ENCODE assay signal across 21 cellular contexts in genomic region chr11:10902756-10903155, GRCh38. TPM values are rescaled to one million over a fixed set of nuclear protein-coding genes. Genes with fewer than 3 reads are reported as not detected.
DNase-seq lines count a peak whose midpoint lies in the region; ATAC-seq, FAIRE-seq and TF ChIP-seq lines count a peak whose summit lies in the region.
"Had no signal": no experiment of that assay in that cellular context is flagged by ENCODE, and none has a peak within 500 bp of the region (broad histone marks: within the 10 kb centered on the region; RNA-seq: fewer than 3 reads in every experiment).

No MANE protein-coding gene starts in this region.

- ATAC-seq in HG03342 (IDR thresholded peaks at IDR 0.05; ENCODE audit: unreplicated experiment) (no peak), HG03442 (IDR thresholded peaks at IDR 0.05; ENCODE audit: unreplicated experiment) (no peak), GM21717 (IDR thresholded peaks at IDR 0.05; ENCODE audit: unreplicated experiment) (no peak)
- ATAC-seq: naive thymus-derived CD4-positive, alpha-beta T cell had no signal

- H3K9me3 ChIP-seq in mammary epithelial cell (replicated peaks; ENCODE audit: insufficient read depth, low read length) (no peaks in the 10 kb centered on the region), prostate gland (no peaks in the 10 kb centered on the region)
- H3K9me3 ChIP-seq: ovary had no signal

- no peak for TF ChIP-seq POLR2A in prostate gland (IDR thresholded peaks at IDR 0.05)

- FAIRE-seq in bronchial epithelial cell (lab: Jason Lieb, UNC), result no peak
- FAIRE-seq: A204.1, GM19239, islet of Langerhans had no signal

- H3K9me3 Mint-ChIP-seq in MCF 10A (ENCODE audit: unreplicated experiment), result no peaks in the 10 kb centered on the region
- H3K9me3 Mint-ChIP-seq: naive thymus-derived CD4-positive, alpha-beta T cell; T-helper 2 cell treated with Interferon-gamma antibody and Interleukin-4, amounts not matched to agents 5 μg/mL and 100 μg/mL, for 36 hours had no signal

- intact Hi-C loops in MCF 10A (cut with micrococcal nuclease), result no loop called here
- intact Hi-C loops in mammary epithelial cell (cut with micrococcal nuclease), result no loop called here
- intact Hi-C loops in prostate gland (cut with DNase I), result no loop called here

- H3K36me3 ChIP-seq in mammary epithelial cell (ENCODE audit: insufficient read depth, low read length) (no peaks in the 10 kb centered on the region), bronchial epithelial cell (ENCODE audit: control insufficient read depth, insufficient read depth, low read length) (no peaks in the 10 kb centered on the region), prostate gland (no peaks in the 10 kb centered on the region)
- H3K36me3 ChIP-seq: ovary had no signal

- in situ Hi-C loops in mammary epithelial cell (cut with MboI; ENCODE audit: low sequenced_read_pairs in 2 of 2), result no loop called here

- POLR2A ChIA-PET in MCF 10A (lab: Yijun Ruan, JAX), result interaction anchor here (0.7 to 12.8 kb wide), 8 partner anchors 9 to 156 kb away, joined by 3 to 326 read pairs (median 4); partner anchors contain the start of gene ZBED5

- H3K36me3 Mint-ChIP-seq in MCF 10A (ENCODE audit: insufficient read depth, unreplicated experiment), result peaks cover 7% of the 10 kb centered on the region
- H3K36me3 Mint-ChIP-seq: activated naive CD8-positive, alpha-beta T cell; naive thymus-derived CD4-positive, alpha-beta T cell had no signal

- BruUV-seq in MCF 10A (replicated peaks; lab: Mats Ljungman, UMichigan) (no TSS peak), mammary epithelial cell (replicated peaks; lab: Mats Ljungman, UMichigan) (no TSS peak)

- no peak for TF ChIP-seq CTCF in MCF 10A (IDR thresholded peaks at IDR 0.05; ENCODE audit: unreplicated experiment)
- no peak for TF ChIP-seq CTCF in mammary epithelial cell (conservative IDR thresholded peaks at IDR 0.05 in 1 of 2, IDR thresholded peaks at IDR 0.05 in 1 of 2; ENCODE audit: extremely low read depth in 1 of 2, insufficient read depth in 1 of 2, low read depth in 1 of 2, low read length in 2 of 2)
- no peak for TF ChIP-seq CTCF in bronchial epithelial cell (IDR thresholded peaks at IDR 0.05; ENCODE audit: insufficient read depth, low read length, severe bottlenecking)
- no peak for TF ChIP-seq CTCF in prostate gland (IDR thresholded peaks at IDR 0.05)

- H3K4me3 ChIP-seq in mammary epithelial cell (replicated peaks in 1 of 3; ENCODE audit: insufficient read depth in 1 of 3, low read depth in 2 of 3, low read length in 3 of 3) (no peak overlapping the region), bronchial epithelial cell (ENCODE audit: low read depth, low read length) (no peak overlapping the region), prostate gland (no peak overlapping the region)
- H3K4me3 ChIP-seq: ovary had no signal

- H3K4me1 Mint-ChIP-seq in MCF 10A (ENCODE audit: insufficient read depth, unreplicated experiment), result peaks cover 52% of the 10 kb centered on the region

- no peak overlapping the region for H2AFZ ChIP-seq in mammary epithelial cell (ENCODE audit: low read depth, low read length)

- H3K4me2 ChIP-seq in mammary epithelial cell (ENCODE audit: insufficient read depth, low read depth, low read length), result no peak overlapping the region

- H3K27ac Mint-ChIP-seq in MCF 10A (ENCODE audit: low read depth, unreplicated experiment), result peak overlapping the region; percentile 8
- H3K27ac Mint-ChIP-seq: activated naive CD8-positive, alpha-beta T cell; T-helper 2 cell treated with Interferon-gamma antibody and Interleukin-4, amounts not matched to agents 5 μg/mL and 100 μg/mL, for 36 hours had no signal

- H3K27ac ChIP-seq in mammary epithelial cell (ENCODE audit: insufficient read depth, low read depth, low read length), result no peak overlapping the region
- H3K27ac ChIP-seq in prostate gland, result peak overlapping the region; percentile 28 to 50
- H3K27ac ChIP-seq: ovary had no signal

- dilution Hi-C loops in mammary epithelial cell (cut with HindIII; ENCODE audit: low sequenced_read_pairs), result no loop called here

- H3K27me3 ChIP-seq in mammary epithelial cell (ENCODE audit: insufficient read depth, low read length) (no peaks in the 10 kb centered on the region), bronchial epithelial cell (ENCODE audit: control insufficient read depth, insufficient read depth, low read length) (no peaks in the 10 kb centered on the region), prostate gland (replicated peaks; ENCODE audit: insufficient read depth) (no peaks in the 10 kb centered on the region)
- H3K27me3 ChIP-seq: ovary had no signal

- H4K20me1 ChIP-seq in mammary epithelial cell (ENCODE audit: insufficient read depth, low read length), result no peaks in the 10 kb centered on the region

- H3K79me2 ChIP-seq in mammary epithelial cell (ENCODE audit: insufficient read depth, low read length), result peaks cover 11% of the 10 kb centered on the region

- CTCF ChIA-PET in MCF 10A (lab: Yijun Ruan, JAX) (interaction anchor here (0.6 to 1.1 kb wide), 5 partner anchors 19 to 1185 kb away, joined by 3 to 5 read pairs (median 4); no protein-coding TSS in a partner anchor), mammary epithelial cell (lab: Charles Lee; ENCODE audit: low non-redundant PET) (interaction anchor here (0.5 kb wide), 1 partner anchor 110 kb away, joined by 3 read pairs; no protein-coding TSS in a partner anchor)

- H3K4me3 Mint-ChIP-seq in MCF 10A (ENCODE audit: unreplicated experiment), result no peak overlapping the region
- H3K4me3 Mint-ChIP-seq: activated naive CD8-positive, alpha-beta T cell; naive thymus-derived CD4-positive, alpha-beta T cell; T-helper 2 cell treated with Interferon-gamma antibody and Interleukin-4, amounts not matched to agents 5 μg/mL and 100 μg/mL, for 36 hours had no signal

- no peak overlapping the region for H3K9ac ChIP-seq in mammary epithelial cell (ENCODE audit: insufficient read depth, low read length)

- DNase-seq in MCF 10A (ENCODE audit: unreplicated experiment), result no peak
- no peak for DNase-seq in mammary epithelial cell
- peak; percentile 69 for DNase-seq in bronchial epithelial cell (ENCODE audit: low read depth)
- no peak for DNase-seq in prostate gland (ENCODE audit: low spot score)
- DNase-seq in NCI-H2107 (lab: John Stamatoyannopoulos, UW), result no peak
- DNase-seq: activated CD4-positive, alpha-beta T cell treated with anti-CD3 and anti-CD28 coated beads for 1 hour; H7; Karpas-422; naive thymus-derived CD4-positive, alpha-beta T cell; NCI-H526 treated with DMSO at 0.1 percent for 48 hours; ovary; stimulated activated CD4-positive, alpha-beta T cell treated with anti-CD3 and anti-CD28 coated beads, Interleukin-2, amount 100 ng/mL, for 24 hours; stimulated activated naive CD4-positive, alpha-beta T cell treated with Interleukin-2 at 50 U/mL for 16 hours had no signal

- H3K4me1 ChIP-seq in mammary epithelial cell (ENCODE audit: insufficient read depth, low read length), result peaks cover 45% of the 10 kb centered on the region
- peaks cover 20% of the 10 kb centered on the region for H3K4me1 ChIP-seq in prostate gland (replicated peaks)

- WGBS in mammary epithelial cell (ENCODE audit: low coverage, missing lambda C conversion rate), result 76% methylated on average over 8 of the region's 8 CpGs
- 43% methylated on average over 8 of the region's 8 CpGs for WGBS in prostate gland

- no peaks in the 10 kb centered on the region for H3K27me3 Mint-ChIP-seq in MCF 10A (ENCODE audit: insufficient read depth, unreplicated experiment)
- H3K27me3 Mint-ChIP-seq: activated naive CD8-positive, alpha-beta T cell had no signal

RNA-seq across cellular contexts. Expression of gene ZBED5, which starts 44.9 kb away (rescaled TPM):
- total RNA-seq in MCF 10A (2022), result 38.9 and 53.3 TPM in 2 replicates
- 10 to 100 TPM; 27.8 to 29.4 TPM for total RNA-seq in mammary epithelial cell
- 32.5 TPM for polyA plus RNA-seq in mammary epithelial cell
- polyA minus RNA-seq in mammary epithelial cell, result 204 TPM
- 19.5 and 32.9 TPM in 2 replicates for total RNA-seq in bronchial epithelial cell
- total RNA-seq in prostate gland, result 10 to 100 TPM; 26.2 to 33.0 TPM
